Comparison of ENCODE assay signal across 11 cellular contexts in genomic region chr3:136893848-136894443, GRCh38. TPM values are rescaled to one million over a fixed set of nuclear protein-coding genes. Genes with fewer than 3 reads are reported as not detected.
DNase-seq lines count a peak whose midpoint lies in the region; ATAC-seq and TF ChIP-seq lines count a peak whose summit lies in the region.
"Had no signal": no experiment of that assay in that cellular context is flagged by ENCODE, and none has a peak within 500 bp of the region (broad histone marks: within the 10 kb centered on the region; RNA-seq: fewer than 3 reads in every experiment).

No MANE protein-coding gene starts in this region.

- H3K79me2 ChIP-seq in hepatocyte, result peaks cover 88% of the 10 kb centered on the region

- H3K36me3 ChIP-seq in hepatocyte (replicated peaks; ENCODE audit: insufficient read depth, low read depth), result no peaks in the 10 kb centered on the region

- H3K27ac Mint-ChIP-seq in natural killer cell, result peak overlapping the region; percentile 60 to 67
- peak overlapping the region in 1 of 2 donors; percentile 23 for H3K27ac Mint-ChIP-seq in natural killer cell treated with Interleukin-12 subunit alpha and Interleukin-12 subunit beta and Interleukin-15 and Interleukin-18, amount 100 ng/mL, for 72 hours
- peak overlapping the region; percentile 8 for H3K27ac Mint-ChIP-seq in activated T-helper 17 cell treated with anti-CD3 and anti-CD28 coated beads, Interleukin-2, amount 50 U/mL, for 72 hours

- H3K27me3 Mint-ChIP-seq in natural killer cell (ENCODE audit: low read depth in 2 of 2), result no peaks in the 10 kb centered on the region
- no peaks in the 10 kb centered on the region for H3K27me3 Mint-ChIP-seq in natural killer cell treated with Interleukin-12 subunit alpha and Interleukin-12 subunit beta and Interleukin-15 and Interleukin-18, amount 100 ng/mL, for 72 hours
- H3K27me3 Mint-ChIP-seq in activated T-helper 17 cell treated with anti-CD3 and anti-CD28 coated beads, Interleukin-2, amount 50 U/mL, for 72 hours, result no peaks in the 10 kb centered on the region

- intact Hi-C loops in natural killer cell (cut with micrococcal nuclease), result no loop called here

- H3K27ac ChIP-seq in hepatocyte, result peak overlapping the region; percentile 28
- H3K27ac ChIP-seq: BLaER1 treated with 17β-estradiol and CSF1 and Interleukin-3, amounts not matched to agents 10 nM and 100 nM had no signal

- ATAC-seq in natural killer cell (no peak), HG03135 (IDR thresholded peaks at IDR 0.05; ENCODE audit: unreplicated experiment) (no peak), HG03457 (IDR thresholded peaks at IDR 0.05; ENCODE audit: unreplicated experiment) (no peak)
- no peak for ATAC-seq in natural killer cell treated with Interleukin-12 subunit alpha and Interleukin-12 subunit beta and Interleukin-15 and Interleukin-18, amount 100 ng/mL, for 72 hours
- no peak for ATAC-seq in activated T-helper 17 cell treated with anti-CD3 and anti-CD28 coated beads, Interleukin-2, amount 50 U/mL, for 72 hours (replicated peaks)

- H3K27me3 ChIP-seq in hepatocyte, result no peaks in the 10 kb centered on the region
- H3K27me3 ChIP-seq: BLaER1 treated with 17β-estradiol and CSF1 and Interleukin-3, amounts not matched to agents 10 nM and 100 nM had no signal

- H3K4me1 Mint-ChIP-seq in natural killer cell, result peaks cover 60 to 66% of the 10 kb centered on the region in 2 donors
- H3K4me1 Mint-ChIP-seq in natural killer cell treated with Interleukin-12 subunit alpha and Interleukin-12 subunit beta and Interleukin-15 and Interleukin-18, amount 100 ng/mL, for 72 hours (ENCODE audit: low read depth in 2 of 2), result peaks cover 52 to 54% of the 10 kb centered on the region in 2 donors
- peaks cover 35% of the 10 kb centered on the region for H3K4me1 Mint-ChIP-seq in activated T-helper 17 cell treated with anti-CD3 and anti-CD28 coated beads, Interleukin-2, amount 50 U/mL, for 72 hours

- peak overlapping the region; percentile 18 for H3K4me2 ChIP-seq in hepatocyte
- H3K4me2 ChIP-seq: BLaER1 treated with 17β-estradiol and CSF1 and Interleukin-3, amounts not matched to agents 10 nM and 100 nM had no signal

- no peaks in the 10 kb centered on the region for H3K36me3 Mint-ChIP-seq in natural killer cell
- H3K36me3 Mint-ChIP-seq in natural killer cell treated with Interleukin-12 subunit alpha and Interleukin-12 subunit beta and Interleukin-15 and Interleukin-18, amount 100 ng/mL, for 72 hours, result peaks cover 6% of the 10 kb centered on the region
- H3K36me3 Mint-ChIP-seq in activated T-helper 17 cell treated with anti-CD3 and anti-CD28 coated beads, Interleukin-2, amount 50 U/mL, for 72 hours (ENCODE audit: low read depth), result peaks cover 24% of the 10 kb centered on the region

- H3K9me3 Mint-ChIP-seq in natural killer cell, result no peaks in the 10 kb centered on the region
- H3K9me3 Mint-ChIP-seq in natural killer cell treated with Interleukin-12 subunit alpha and Interleukin-12 subunit beta and Interleukin-15 and Interleukin-18, amount 100 ng/mL, for 72 hours, result no peaks in the 10 kb centered on the region
- H3K9me3 Mint-ChIP-seq in activated T-helper 17 cell treated with anti-CD3 and anti-CD28 coated beads, Interleukin-2, amount 50 U/mL, for 72 hours, result peaks cover 3% of the 10 kb centered on the region

- peaks cover 7% of the 10 kb centered on the region for H4K20me1 ChIP-seq in hepatocyte (ENCODE audit: insufficient read depth, poor library complexity, severe bottlenecking)

- DNase-seq in natural killer cell, result no peak
- no peak for DNase-seq in natural killer cell treated with Interleukin-12 subunit alpha and Interleukin-12 subunit beta and Interleukin-15 and Interleukin-18, amount 100 ng/mL, for 72 hours (ENCODE audit: low spot score)
- peak; percentile 14 for DNase-seq in hepatocyte (ENCODE audit: low spot score)
- DNase-seq in anterior cingulate cortex (lab: John Stamatoyannopoulos, UW), result no peak
- no peak for DNase-seq in stimulated activated CD4-positive, alpha-beta T cell treated with anti-CD3 and anti-CD28 coated beads, Interleukin-1b, Interleukin-23, amount 100 ng/mL, for 48 hours
- DNase-seq: NCI-H1930; stimulated activated naive CD4-positive, alpha-beta T cell had no signal

- peaks cover 10% of the 10 kb centered on the region for H3K4me1 ChIP-seq in hepatocyte (ENCODE audit: insufficient read depth)

- no peak overlapping the region for H2AFZ ChIP-seq in hepatocyte

- H3K4me3 Mint-ChIP-seq in natural killer cell, result no peak overlapping the region
- no peak overlapping the region for H3K4me3 Mint-ChIP-seq in natural killer cell treated with Interleukin-12 subunit alpha and Interleukin-12 subunit beta and Interleukin-15 and Interleukin-18, amount 100 ng/mL, for 72 hours
- H3K4me3 Mint-ChIP-seq in activated T-helper 17 cell treated with anti-CD3 and anti-CD28 coated beads, Interleukin-2, amount 50 U/mL, for 72 hours, result no peak overlapping the region

- H3K9me2 ChIP-seq in hepatocyte (replicated peaks; ENCODE audit: insufficient read depth), result no peaks in the 10 kb centered on the region

- no peak for TF ChIP-seq CTCF in natural killer cell (IDR thresholded peaks at IDR 0.05)
- TF ChIP-seq CTCF in hepatocyte (IDR thresholded peaks at IDR 0.05; ENCODE audit: poor library complexity), result no peak

- no peaks in the 10 kb centered on the region for H3K9me3 ChIP-seq in hepatocyte (ENCODE audit: low read depth)

- H3K4me3 ChIP-seq in hepatocyte, result no peak overlapping the region
- H3K4me3 ChIP-seq: BLaER1 treated with 17β-estradiol and CSF1 and Interleukin-3, amounts not matched to agents 10 nM and 100 nM had no signal

- 62% methylated on average over 5 of the region's 5 CpGs for WGBS in hepatocyte (ENCODE audit: low lambda C conversion rate, missing lambda C conversion rate)

RNA-seq across cellular contexts. Expression of gene NCK1, which starts 31.9 kb away (rescaled TPM):
- total RNA-seq in natural killer cell (10 to 100 TPM; 61.2 to 77.9 (median 69.5) TPM), hepatocyte (39.4 and 47.7 TPM in 2 replicates)
- total RNA-seq in natural killer cell treated with Interleukin-12 subunit alpha and Interleukin-12 subunit beta and Interleukin-15 and Interleukin-18, amount 100 ng/mL, for 72 hours, result 10 to 100 TPM; 41.2 to 63.6 TPM
- total RNA-seq in activated T-helper 17 cell treated with anti-CD3 and anti-CD28 coated beads, Interleukin-2, amount 50 U/mL, for 72 hours, result 10 to 100 TPM; 37.5 to 41.6 TPM
- polyA plus RNA-seq in hepatocyte, result 25.1 and 30.5 TPM in 2 replicates
